9 cellular contexts compared by ENCODE assay signal in the genomic region with DNA sequence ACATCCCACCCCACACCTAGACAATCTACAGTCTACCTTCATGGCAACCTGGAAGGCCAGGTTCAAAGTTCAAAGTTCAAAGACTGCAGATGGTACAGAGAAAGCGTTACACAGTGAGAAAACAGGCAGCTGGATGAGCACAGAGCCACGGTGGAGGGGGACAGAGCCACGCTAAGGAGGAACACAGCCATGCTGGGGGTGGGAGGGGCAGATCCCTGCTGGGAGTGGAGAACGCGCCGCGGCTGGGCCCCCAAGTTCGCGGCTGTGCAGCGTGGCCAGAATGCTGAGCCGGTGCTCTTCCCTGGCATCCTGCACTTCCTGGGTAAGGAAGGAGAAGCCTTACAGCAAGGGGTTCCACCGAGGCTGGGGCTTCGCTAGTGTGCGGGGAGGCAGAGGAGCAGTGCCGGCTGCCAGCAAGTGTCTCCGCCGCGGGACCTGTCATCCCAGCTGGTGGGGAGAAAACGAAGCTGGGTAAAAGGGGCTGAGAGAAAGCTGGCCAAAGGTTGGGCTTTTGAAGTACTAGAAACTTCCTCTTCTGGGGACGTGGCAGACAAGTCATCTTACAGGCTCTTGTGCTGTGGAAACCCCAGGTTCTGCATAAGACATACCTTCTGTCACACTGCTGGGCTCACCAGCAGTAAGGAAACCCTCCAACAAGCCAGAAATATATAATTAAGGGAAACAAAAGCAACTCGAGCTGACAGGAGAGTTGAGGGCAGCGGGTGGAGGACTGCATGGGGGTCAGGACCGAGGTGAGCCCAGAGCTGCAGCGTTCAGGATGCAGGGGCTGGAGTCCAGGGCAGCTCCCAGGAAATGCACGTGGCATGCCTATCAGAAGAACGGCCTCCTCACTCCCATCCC.
DNase-seq lines count a peak whose midpoint lies in the region; ATAC-seq and TF ChIP-seq lines count a peak whose summit lies in the region.
"Had no signal": no experiment of that assay in that cellular context is flagged by ENCODE, and none has a peak within 500 bp of the region (broad histone marks: within the 10 kb centered on the region; RNA-seq: fewer than 3 reads in every experiment).

No MANE protein-coding gene starts in this region.

- peak overlapping the region; percentile 13 for H3K4me3 ChIP-seq in thoracic aorta

- no peak for TF ChIP-seq CTCF in thoracic aorta (IDR thresholded peaks at IDR 0.05)
- no peak for TF ChIP-seq CTCF in MCF 10A (IDR thresholded peaks at IDR 0.05; ENCODE audit: unreplicated experiment)

- no peaks in the 10 kb centered on the region for H3K9me3 Mint-ChIP-seq in activated T-helper 1 cell treated with anti-CD3 and anti-CD28 coated beads, Interleukin-12 subunit alpha, Interleukin-12 subunit beta, Interleukin-2, Interleukin-4 antibody, amounts not matched to agents 30 ng/mL and 10 ng/mL and 1 ng/mL, durations not matched to agents 14 hours and 24 hours and 36 hours
- no peaks in the 10 kb centered on the region for H3K9me3 Mint-ChIP-seq in MCF 10A (ENCODE audit: unreplicated experiment)

- POLR2A ChIA-PET in MCF 10A (lab: Yijun Ruan, JAX) = no interaction called here

- no peak overlapping the region for H3K27ac ChIP-seq in thoracic aorta

- peak overlapping the region; percentile 54 for H3K27ac Mint-ChIP-seq in activated T-helper 1 cell treated with anti-CD3 and anti-CD28 coated beads, Interleukin-12 subunit alpha, Interleukin-12 subunit beta, Interleukin-2, Interleukin-4 antibody, amounts not matched to agents 30 ng/mL and 10 ng/mL and 1 ng/mL, durations not matched to agents 14 hours and 24 hours and 36 hours
- no peak overlapping the region for H3K27ac Mint-ChIP-seq in MCF 10A (ENCODE audit: low read depth, unreplicated experiment)

- no TSS peak for BruUV-seq in MCF 10A (replicated peaks; lab: Mats Ljungman, UMichigan)

- H3K4me1 ChIP-seq in thoracic aorta (ENCODE audit: control insufficient read depth in 1 of 2, low read depth in 2 of 2) = peaks cover 19 to 29% of the 10 kb centered on the region in 2 donors

- ATAC-seq in left colon = peak; percentile 72
- no peak for ATAC-seq in thoracic aorta (ENCODE audit: insufficient number of reproducible peaks, low FRiP score, low read depth)
- ATAC-seq: HCT116 had no signal

- intact Hi-C loops in activated T-helper 1 cell treated with anti-CD3 and anti-CD28 coated beads, Interleukin-12 subunit alpha, Interleukin-12 subunit beta, Interleukin-2, Interleukin-4 antibody, amounts not matched to agents 30 ng/mL and 10 ng/mL and 1 ng/mL, durations not matched to agents 14 hours and 24 hours and 36 hours (cut with micrococcal nuclease) = loop anchor here (1.0 to 5.0 kb wide), 2 partner anchors 10 to 262 kb away; no protein-coding TSS in a partner anchor
- intact Hi-C loops in left colon (cut with DNase I, micrococcal nuclease) = no loop called here
- intact Hi-C loops in MCF 10A (cut with micrococcal nuclease) = no loop called here

- CTCF ChIA-PET in MCF 10A (lab: Yijun Ruan, JAX) = no interaction called here

- H3K27me3 Mint-ChIP-seq in activated T-helper 1 cell treated with anti-CD3 and anti-CD28 coated beads, Interleukin-12 subunit alpha, Interleukin-12 subunit beta, Interleukin-2, Interleukin-4 antibody, amounts not matched to agents 30 ng/mL and 10 ng/mL and 1 ng/mL, durations not matched to agents 14 hours and 24 hours and 36 hours (ENCODE audit: insufficient read depth) = peaks cover 7% of the 10 kb centered on the region
- no peaks in the 10 kb centered on the region for H3K27me3 Mint-ChIP-seq in MCF 10A (ENCODE audit: insufficient read depth, unreplicated experiment)

- peaks cover 17% of the 10 kb centered on the region for H3K36me3 Mint-ChIP-seq in activated T-helper 1 cell treated with anti-CD3 and anti-CD28 coated beads, Interleukin-12 subunit alpha, Interleukin-12 subunit beta, Interleukin-2, Interleukin-4 antibody, amounts not matched to agents 30 ng/mL and 10 ng/mL and 1 ng/mL, durations not matched to agents 14 hours and 24 hours and 36 hours (ENCODE audit: low read depth)
- no peaks in the 10 kb centered on the region for H3K36me3 Mint-ChIP-seq in MCF 10A (ENCODE audit: insufficient read depth, unreplicated experiment)

- H3K27me3 ChIP-seq in thoracic aorta (replicated peaks; ENCODE audit: insufficient read depth) = no peaks in the 10 kb centered on the region

- no peaks in the 10 kb centered on the region for H3K36me3 ChIP-seq in thoracic aorta

- DNase-seq in activated CD4-positive, alpha-beta T cell treated with anti-CD3 and anti-CD28 coated beads for 48 hours = peak; percentile 53
- DNase-seq in activated CD4-positive, alpha-beta T cell treated with anti-CD3 and anti-CD28 coated beads, Interleukin-2, amount 50 U/mL, for 4 hours = no peak
- DNase-seq in activated T-helper 1 cell treated with anti-CD3 and anti-CD28 coated beads, Interleukin-12 subunit alpha, Interleukin-12 subunit beta, Interleukin-2, Interleukin-4 antibody, amounts not matched to agents 30 ng/mL and 10 ng/mL and 1 ng/mL, durations not matched to agents 14 hours and 24 hours and 36 hours (ENCODE audit: low spot score) = no peak
- DNase-seq in left colon (peak; percentile 43 to 47), thoracic aorta (ENCODE audit: low spot score) (no peak), MCF 10A (ENCODE audit: unreplicated experiment) (no peak), C1 segment of cervical spinal cord (lab: John Stamatoyannopoulos, UW) (no peak), NCI-H446 (lab: John Stamatoyannopoulos, UW) (no peak)

- peaks cover 56% of the 10 kb centered on the region for H3K4me1 Mint-ChIP-seq in activated T-helper 1 cell treated with anti-CD3 and anti-CD28 coated beads, Interleukin-12 subunit alpha, Interleukin-12 subunit beta, Interleukin-2, Interleukin-4 antibody, amounts not matched to agents 30 ng/mL and 10 ng/mL and 1 ng/mL, durations not matched to agents 14 hours and 24 hours and 36 hours (ENCODE audit: low read depth)
- peaks cover 5% of the 10 kb centered on the region for H3K4me1 Mint-ChIP-seq in MCF 10A (ENCODE audit: insufficient read depth, unreplicated experiment)

- H3K9me3 ChIP-seq in thoracic aorta = no peaks in the 10 kb centered on the region

- H3K4me3 Mint-ChIP-seq in activated T-helper 1 cell treated with anti-CD3 and anti-CD28 coated beads, Interleukin-12 subunit alpha, Interleukin-12 subunit beta, Interleukin-2, Interleukin-4 antibody, amounts not matched to agents 30 ng/mL and 10 ng/mL and 1 ng/mL, durations not matched to agents 14 hours and 24 hours and 36 hours = peak overlapping the region; percentile 71
- no peak overlapping the region for H3K4me3 Mint-ChIP-seq in MCF 10A (ENCODE audit: unreplicated experiment)

Comparison
In these comparisons a context has a peak if more than half of its experiments do, and no peak if none do; other contexts are left out.
1. DNase-seq: peak in activated CD4-positive, alpha-beta T cell treated with anti-CD3 and anti-CD28 coated beads for 48 hours (single experiment) and left colon (2 of 2); none in activated CD4-positive, alpha-beta T cell treated with anti-CD3 and anti-CD28 coated beads, Interleukin-2, amount 50 U/mL, for 4 hours (0 of 2), activated T-helper 1 cell treated with anti-CD3 and anti-CD28 coated beads, Interleukin-12 subunit alpha, Interleukin-12 subunit beta, Interleukin-2, Interleukin-4 antibody, amounts not matched to agents 30 ng/mL and 10 ng/mL and 1 ng/mL, durations not matched to agents 14 hours and 24 hours and 36 hours (single experiment), thoracic aorta (single experiment), MCF 10A (single experiment), C1 segment of cervical spinal cord (0 of 14) and NCI-H446 (0 of 2).